In genomic region chr19:41548047-41548446, GRCh38 we compare ENCODE assay signal across 1 cellular context.
TF ChIP-seq lines count a peak whose summit lies in the region.

No MANE protein-coding gene starts in this region.

TF ChIP-seq in endothelial cell of umbilical vein, 7 proteins besides CTCF, POLR2A, EP300 and RAD21 (continued from another document):
- TF ChIP-seq MAX (IDR thresholded peaks at IDR 0.05; ENCODE audit: insufficient read depth, insufficient read length) (no peak), EZH2 (IDR thresholded peaks at IDR 0.05; ENCODE audit: borderline replicate concordance, low read depth, low read length, severe bottlenecking) (no peak), JUN (IDR thresholded peaks at IDR 0.05; ENCODE audit: borderline replicate concordance, insufficient read depth, insufficient read length, low read depth) (no peak), MYC (IDR thresholded peaks at IDR 0.05; ENCODE audit: low read depth, low read length) (no peak), FOS (IDR thresholded peaks at IDR 0.05; ENCODE audit: borderline replicate concordance, insufficient read depth, low read length) (no peak)
